9 cellular contexts compared by ENCODE assay signal in genomic region chr2:201909961-201910361, GRCh38.
DNase-seq lines count a peak whose midpoint lies in the region; ATAC-seq and TF ChIP-seq lines count a peak whose summit lies in the region.
"Had no signal": no experiment of that assay in that cellular context is flagged by ENCODE, and none has a peak within 500 bp of the region (broad histone marks: within the 10 kb centered on the region; RNA-seq: fewer than 3 reads in every experiment).

No MANE protein-coding gene starts in this region.

- POLR2A ChIA-PET in activated naive CD8-positive, alpha-beta T cell treated with anti-CD3 and anti-CD28 coated beads, Interleukin-2, amount 10 ng/mL, durations not matched to agents 7 days and 5 days (lab: Charles Lee) = no interaction called here

- peaks cover 7% of the 10 kb centered on the region for H3K27me3 Mint-ChIP-seq in activated T-cell treated with anti-CD3 and anti-CD28 coated beads, Interleukin-2, amount 50 U/mL, for 72 hours (ENCODE audit: low read depth)
- peaks cover 12% of the 10 kb centered on the region for H3K27me3 Mint-ChIP-seq in activated naive CD8-positive, alpha-beta T cell treated with anti-CD3 and anti-CD28 coated beads, Interleukin-2, amount 10 ng/mL, durations not matched to agents 7 days and 5 days

- TF ChIP-seq CTCF in vagina (IDR thresholded peaks at IDR 0.05) = no peak

- no peaks in the 10 kb centered on the region for H3K9me3 Mint-ChIP-seq in activated T-cell treated with anti-CD3 and anti-CD28 coated beads, Interleukin-2, amount 50 U/mL, for 72 hours
- H3K9me3 Mint-ChIP-seq in activated naive CD8-positive, alpha-beta T cell treated with anti-CD3 and anti-CD28 coated beads, Interleukin-2, amount 10 ng/mL, durations not matched to agents 7 days and 5 days = no peaks in the 10 kb centered on the region

- DNase-seq in activated T-cell treated with anti-CD3 and anti-CD28 coated beads, Interleukin-2, amount 50 U/mL, for 72 hours = no peak
- DNase-seq in activated T-cell treated with anti-CD3 and anti-CD28 coated beads for 4 hours (no peak), smooth muscle cell of the brain vasculature (ENCODE audit: low read depth, low spot score) (peak; percentile 31), vagina (ENCODE audit: extremely low spot score in 2 of 2) (no peak), NCI-H1105 (lab: John Stamatoyannopoulos, UW) (no peak), NCI-H526 (lab: John Stamatoyannopoulos, UW) (no peak)
- no peak for DNase-seq in activated naive CD8-positive, alpha-beta T cell treated with anti-CD3 and anti-CD28 coated beads, Interleukin-2, amount 10 ng/mL, durations not matched to agents 7 days and 5 days
- DNase-seq: NCI-H748 treated with DMSO at 0.1 percent for 48 hours had no signal

- H3K36me3 ChIP-seq in vagina = no peaks in the 10 kb centered on the region

- H3K36me3 Mint-ChIP-seq in activated T-cell treated with anti-CD3 and anti-CD28 coated beads, Interleukin-2, amount 50 U/mL, for 72 hours (ENCODE audit: insufficient read depth in 2 of 2) = no peaks in the 10 kb centered on the region
- no peaks in the 10 kb centered on the region for H3K36me3 Mint-ChIP-seq in activated naive CD8-positive, alpha-beta T cell treated with anti-CD3 and anti-CD28 coated beads, Interleukin-2, amount 10 ng/mL, durations not matched to agents 7 days and 5 days

- no peaks in the 10 kb centered on the region for H3K27me3 ChIP-seq in vagina

- no peak overlapping the region for H3K4me3 ChIP-seq in vagina

- H3K27ac Mint-ChIP-seq in activated T-cell treated with anti-CD3 and anti-CD28 coated beads, Interleukin-2, amount 50 U/mL, for 72 hours = peak overlapping the region; percentile 32
- peak overlapping the region; percentile 85 for H3K27ac Mint-ChIP-seq in activated naive CD8-positive, alpha-beta T cell treated with anti-CD3 and anti-CD28 coated beads, Interleukin-2, amount 10 ng/mL, durations not matched to agents 7 days and 5 days

- peaks cover 13% of the 10 kb centered on the region for H3K4me1 Mint-ChIP-seq in activated T-cell treated with anti-CD3 and anti-CD28 coated beads, Interleukin-2, amount 50 U/mL, for 72 hours (ENCODE audit: low read depth)
- H3K4me1 Mint-ChIP-seq in activated naive CD8-positive, alpha-beta T cell treated with anti-CD3 and anti-CD28 coated beads, Interleukin-2, amount 10 ng/mL, durations not matched to agents 7 days and 5 days = peaks cover 14% of the 10 kb centered on the region

- no peak for TF ChIP-seq POLR2A in vagina (IDR thresholded peaks at IDR 0.05)

- no peaks in the 10 kb centered on the region for H3K4me1 ChIP-seq in vagina

- no peaks in the 10 kb centered on the region for H3K9me3 ChIP-seq in vagina

- ATAC-seq in activated T-cell treated with anti-CD3 and anti-CD28 coated beads, Interleukin-2, amount 50 U/mL, for 72 hours (replicated peaks in 1 of 2) = peak; percentile 41 to 47
- ATAC-seq in HG03108 (IDR thresholded peaks at IDR 0.05; ENCODE audit: unreplicated experiment) = peak; percentile 76
- peak; percentile 75 for ATAC-seq in activated naive CD8-positive, alpha-beta T cell treated with anti-CD3 and anti-CD28 coated beads, Interleukin-2, amount 10 ng/mL, durations not matched to agents 7 days and 5 days (ENCODE audit: low read depth)

- H3K27ac ChIP-seq in vagina = no peak overlapping the region

- peak overlapping the region; percentile 27 to 31 for H3K4me3 Mint-ChIP-seq in activated T-cell treated with anti-CD3 and anti-CD28 coated beads, Interleukin-2, amount 50 U/mL, for 72 hours
- H3K4me3 Mint-ChIP-seq in activated naive CD8-positive, alpha-beta T cell treated with anti-CD3 and anti-CD28 coated beads, Interleukin-2, amount 10 ng/mL, durations not matched to agents 7 days and 5 days = peak overlapping the region; percentile 70

- intact Hi-C loops in vagina (cut with DNase I) = no loop called here
